ENCODE assay signal across 1 cellular context in genomic region chr15:74613089-74613952, GRCh38.
TF ChIP-seq lines count a peak whose summit lies in the region.

No MANE protein-coding gene starts in this region.

TF ChIP-seq in H1, 55 proteins besides CTCF, POLR2A, EP300 and RAD21:
- no peak for TF ChIP-seq CTBP2 (IDR thresholded peaks at IDR 0.05; ENCODE audit: borderline replicate concordance, insufficient read depth, insufficient read length, low read length)
- no peak for TF ChIP-seq SUZ12 (IDR thresholded peaks at IDR 0.05; ENCODE audit: low read length)
- no peak for TF ChIP-seq SP2 (IDR thresholded peaks at IDR 0.05; ENCODE audit: low read length)
- TF ChIP-seq JUND (IDR thresholded peaks at IDR 0.05; ENCODE audit: low read length), result no peak
- no peak for TF ChIP-seq ASH2L (IDR thresholded peaks at IDR 0.05; ENCODE audit: low read length)
- TF ChIP-seq YY1 (IDR thresholded peaks at IDR 0.05; ENCODE audit: low read depth, low read length), result no peak
- no peak for TF ChIP-seq HDAC6 (IDR thresholded peaks at IDR 0.05; ENCODE audit: low read depth, low read length)
- TF ChIP-seq TCF12 (IDR thresholded peaks at IDR 0.05; ENCODE audit: low read depth, low read length), result no peak
- TF ChIP-seq, protein P1, sequence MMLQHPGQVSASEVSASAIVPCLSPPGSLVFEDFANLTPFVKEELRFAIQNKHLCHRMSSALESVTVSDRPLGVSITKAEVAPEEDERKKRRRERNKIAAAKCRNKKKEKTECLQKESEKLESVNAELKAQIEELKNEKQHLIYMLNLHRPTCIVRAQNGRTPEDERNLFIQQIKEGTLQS (IDR thresholded peaks at IDR 0.05; ENCODE audit: insufficient read depth, low read depth, low read length), result no peak
